8 cellular contexts compared by ENCODE assay signal in the genomic region with DNA sequence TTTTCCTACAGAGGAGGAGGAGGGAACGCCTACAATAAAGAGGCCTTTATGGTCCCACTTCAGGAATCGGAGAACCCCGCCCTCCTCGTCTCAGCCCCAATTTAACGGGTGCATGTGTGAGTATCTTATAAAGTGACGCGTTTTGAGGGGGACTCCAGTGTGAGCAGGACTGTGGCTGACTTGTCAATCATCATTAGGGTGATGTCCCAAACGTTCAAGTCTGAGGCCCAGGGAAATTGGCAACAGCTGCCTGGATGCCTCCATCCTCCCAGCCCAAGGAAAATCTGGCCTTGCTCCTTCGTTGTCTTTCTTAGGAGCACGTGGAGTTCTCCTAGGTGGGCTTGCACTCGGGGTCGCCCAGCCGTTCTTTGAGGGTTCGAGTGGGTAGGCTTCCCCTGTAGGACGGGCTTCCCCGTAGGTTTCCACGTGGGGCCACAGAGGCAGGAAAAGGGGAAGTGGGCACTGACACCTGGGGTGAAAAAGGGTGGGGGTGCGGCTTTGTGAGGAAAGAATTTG. TPM values are rescaled to one million over a fixed set of nuclear protein-coding genes. Genes with fewer than 3 reads are reported as not detected.
A peak's percentile ranks its signal among the peaks of the same experiment; 100 is the strongest.
DNase-seq lines count a peak whose midpoint lies in the region; ATAC-seq, FAIRE-seq and TF ChIP-seq lines count a peak whose summit lies in the region.

No MANE protein-coding gene starts in this region.

- 69% methylated on average over 17 of the region's 18 CpGs for WGBS in HUES64

- H3K4me3 Mint-ChIP-seq in activated naive CD8-positive, alpha-beta T cell treated with anti-CD3 and anti-CD28 coated beads, Interleukin-2, amount 50 U/mL, for 24 hours = peak overlapping the region; percentile 92
- peak overlapping the region; percentile 97 to 98 (median 98) for H3K4me3 Mint-ChIP-seq in immature natural killer cell

- peaks cover 41% of the 10 kb centered on the region for H3K4me1 Mint-ChIP-seq in activated naive CD8-positive, alpha-beta T cell treated with anti-CD3 and anti-CD28 coated beads, Interleukin-2, amount 50 U/mL, for 24 hours
- H3K4me1 Mint-ChIP-seq in immature natural killer cell = peaks cover 36 to 44% of the 10 kb centered on the region in 2 donors

- H3K9ac ChIP-seq in HUES64 (ENCODE audit: low read depth, low read length) = peak overlapping the region; percentile 94
- H3K9ac ChIP-seq in stomach smooth muscle (ENCODE audit: low read length in 2 of 2) = peak overlapping the region; percentile 69 to 84

- H3K36me3 ChIP-seq in HUES64 (ENCODE audit: insufficient read depth, low read length) (peaks cover 24% of the 10 kb centered on the region), stomach smooth muscle (ENCODE audit: control insufficient read depth in 2 of 2, insufficient read depth in 2 of 2, low read length in 2 of 2) (peaks cover 9 to 10% of the 10 kb centered on the region in 2 donors)

- H3K4me3 ChIP-seq in HUES64 (ENCODE audit: low read length) (peak overlapping the region; percentile 81), stomach smooth muscle (ENCODE audit: low read length in 2 of 2) (peak overlapping the region; percentile 49 to 99)

- peak overlapping the region; percentile 95 for H3K27ac Mint-ChIP-seq in activated naive CD8-positive, alpha-beta T cell treated with anti-CD3 and anti-CD28 coated beads, Interleukin-2, amount 50 U/mL, for 24 hours
- H3K27ac Mint-ChIP-seq in immature natural killer cell = peak overlapping the region; percentile 89 to 98 (median 96)

- H3K27me3 ChIP-seq in HUES64 (ENCODE audit: insufficient read depth, low read length) (no peaks in the 10 kb centered on the region), stomach smooth muscle (ENCODE audit: control insufficient read depth in 1 of 2, insufficient read depth in 2 of 2, low read length in 2 of 2) (no peaks in the 10 kb centered on the region)

- H3K27ac ChIP-seq in HUES64 (ENCODE audit: low read depth, low read length) (peak overlapping the region; percentile 86), stomach smooth muscle (ENCODE audit: low read length) (peak overlapping the region; percentile 97)

- H3K9me3 ChIP-seq in HUES64 (ENCODE audit: insufficient read depth, low read depth, low read length) = no peaks in the 10 kb centered on the region
- H3K9me3 ChIP-seq in stomach smooth muscle (ENCODE audit: control insufficient read depth in 2 of 2, low read length in 2 of 2) = no peaks in the 10 kb centered on the region

- H3K27me3 Mint-ChIP-seq in activated naive CD8-positive, alpha-beta T cell treated with anti-CD3 and anti-CD28 coated beads, Interleukin-2, amount 50 U/mL, for 24 hours = no peaks in the 10 kb centered on the region
- H3K27me3 Mint-ChIP-seq in immature natural killer cell (ENCODE audit: low read depth in 3 of 3) = peaks cover 18 to 19% (median 18%) of the 10 kb centered on the region in 3 donors

- no peaks in the 10 kb centered on the region for H3K9me3 Mint-ChIP-seq in activated naive CD8-positive, alpha-beta T cell treated with anti-CD3 and anti-CD28 coated beads, Interleukin-2, amount 50 U/mL, for 24 hours
- H3K9me3 Mint-ChIP-seq in immature natural killer cell = no peaks in the 10 kb centered on the region

- H3K4me1 ChIP-seq in HUES64 (ENCODE audit: insufficient read depth, low read length) = peaks cover 20% of the 10 kb centered on the region
- H3K4me1 ChIP-seq in stomach smooth muscle (ENCODE audit: control insufficient read depth, insufficient read depth, low read length) = peaks cover 17% of the 10 kb centered on the region

- H3K36me3 Mint-ChIP-seq in activated naive CD8-positive, alpha-beta T cell treated with anti-CD3 and anti-CD28 coated beads, Interleukin-2, amount 50 U/mL, for 24 hours (ENCODE audit: low read depth) = peaks cover 39% of the 10 kb centered on the region
- H3K36me3 Mint-ChIP-seq in immature natural killer cell = peaks cover 0 to 9% (median 7%) of the 10 kb centered on the region in 3 donors

- peak; percentile 9 for FAIRE-seq in GM12892 (lab: Jason Lieb, UNC)

- ATAC-seq in GM21576 (IDR thresholded peaks at IDR 0.05; ENCODE audit: unreplicated experiment) = peak; percentile 35
- ATAC-seq in activated naive CD8-positive, alpha-beta T cell treated with anti-CD3 and anti-CD28 coated beads, Interleukin-2, amount 50 U/mL, for 24 hours = peak; percentile 14

- no peak for TF ChIP-seq POLR2A in GM12892 (IDR thresholded peaks at IDR 0.05; ENCODE audit: low read depth, low read length)

- DNase-seq in GM12892 (ENCODE audit: insufficient read length) (peak; percentile 58), immature natural killer cell (no peak), GOT3 (lab: John Stamatoyannopoulos, UW) (no peak), hepatic stellate cell (ENCODE audit: low spot score) (no peak)
- no peak for DNase-seq in activated naive CD8-positive, alpha-beta T cell treated with anti-CD3 and anti-CD28 coated beads, Interleukin-2, amount 50 U/mL, for 24 hours

RNA-seq across cellular contexts. Expression of gene HERPUD1, which starts 0.6 kb away (rescaled TPM):
- polyA plus RNA-seq in GM12892 (2012; ENCODE audit: missing spikeins) = 162 TPM
- polyA plus RNA-seq in HUES64 (2013, experiment 1 of 2) = 20.7 TPM
- 20.1 TPM for polyA plus RNA-seq in HUES64 (2013, experiment 2 of 2)
- 100 to 1,000 TPM in 2 of 3 donors, 10 to 100 TPM in 1; 89.0 to 157 (median 120) TPM for polyA plus RNA-seq in immature natural killer cell

RNA-seq across cellular contexts. Expression of gene CETP, which starts 30.4 kb away (rescaled TPM):
- polyA plus RNA-seq in GM12892 (2012; ENCODE audit: missing spikeins) = 9.0 TPM
- polyA plus RNA-seq in HUES64 (2013, experiment 1 of 2) = not detected
- not detected for polyA plus RNA-seq in HUES64 (2013, experiment 2 of 2)
- under 1 TPM in 1 of 3 donors, not detected in 2; 0.22 TPM for polyA plus RNA-seq in immature natural killer cell

RNA-seq across cellular contexts. Expression of gene NLRC5, which starts 58.0 kb away (rescaled TPM):
- 99.5 TPM for polyA plus RNA-seq in GM12892 (2012; ENCODE audit: missing spikeins)
- polyA plus RNA-seq in HUES64 (2013, experiment 1 of 2) = 0.50 TPM
- polyA plus RNA-seq in HUES64 (2013, experiment 2 of 2) = 0.19 TPM
- 100 to 1,000 TPM in 1 of 3 donors, 10 to 100 TPM in 2; 18.2 to 151 (median 32.8) TPM for polyA plus RNA-seq in immature natural killer cell
